7 cellular contexts compared by ENCODE assay signal in the genomic region with DNA sequence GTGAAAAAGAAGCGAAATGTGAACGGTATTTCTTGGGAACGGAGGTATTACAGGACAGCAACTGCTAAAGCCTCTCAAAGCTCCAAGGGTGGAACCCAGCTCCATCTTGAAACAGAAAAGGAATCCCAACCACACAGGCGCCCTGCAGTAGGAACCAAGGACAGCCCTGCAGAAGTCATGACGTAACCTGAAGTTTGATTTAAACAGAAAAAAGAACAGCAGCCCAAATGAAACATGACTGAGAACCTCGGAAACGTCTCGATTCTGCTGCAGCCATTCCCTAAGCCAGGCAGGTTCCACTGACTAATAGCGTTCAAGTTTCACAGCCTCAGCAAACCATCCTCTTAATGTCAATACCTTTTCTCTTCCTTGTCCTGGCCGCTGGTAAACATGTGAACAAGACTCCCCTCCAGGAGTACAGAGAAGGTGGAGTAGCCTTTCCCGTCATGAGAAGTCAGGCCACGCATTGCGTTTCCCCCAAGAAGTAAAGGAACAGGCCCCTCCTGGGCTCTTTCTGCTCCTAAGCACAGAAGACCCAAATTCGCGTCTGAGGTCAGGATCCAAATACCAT. TPM values are rescaled to one million over a fixed set of nuclear protein-coding genes. Genes with fewer than 3 reads are reported as not detected.
A peak's percentile ranks its signal among the peaks of the same experiment; 100 is the strongest.
DNase-seq lines count a peak whose midpoint lies in the region; ATAC-seq lines count a peak whose summit lies in the region.

No MANE protein-coding gene starts in this region.

- DNase-seq in activated naive CD4-positive, alpha-beta T cell treated with anti-CD3 and anti-CD28 coated beads, Interleukin-2, amount 50 U/mL, for 72 hours (ENCODE audit: low spot score in 2 of 2): no peak
- DNase-seq in stimulated activated naive CD8-positive, alpha-beta T cell treated with anti-CD3 and anti-CD28 coated beads, Interleukin-15, amount 100 ng/mL, for 72 hours: no peak
- no peak for DNase-seq in RPMI8226

- H3K4me3 Mint-ChIP-seq in stimulated activated naive CD8-positive, alpha-beta T cell treated with anti-CD3 and anti-CD28 coated beads, Interleukin-15, amount 100 ng/mL, for 72 hours: peak overlapping the region; percentile 59 to 92

- H3K4me1 Mint-ChIP-seq in stimulated activated naive CD8-positive, alpha-beta T cell treated with anti-CD3 and anti-CD28 coated beads, Interleukin-15, amount 100 ng/mL, for 72 hours: peaks cover 78% of the 10 kb centered on the region

- peak overlapping the region; percentile 72 to 93 for H3K27ac Mint-ChIP-seq in activated naive CD4-positive, alpha-beta T cell treated with anti-CD3 and anti-CD28 coated beads, Interleukin-2, amount 50 U/mL, for 72 hours
- peak overlapping the region in 1 of 2 donors; percentile 99 for H3K27ac Mint-ChIP-seq in stimulated activated naive CD8-positive, alpha-beta T cell treated with anti-CD3 and anti-CD28 coated beads, Interleukin-15, amount 100 ng/mL, for 72 hours

- ATAC-seq in HG02763 (IDR thresholded peaks at IDR 0.05; ENCODE audit: unreplicated experiment) (peak; percentile 1), HG03175 (IDR thresholded peaks at IDR 0.05; ENCODE audit: unreplicated experiment) (no peak), GM18517 (IDR thresholded peaks at IDR 0.05; ENCODE audit: unreplicated experiment) (no peak)
- ATAC-seq in activated naive CD4-positive, alpha-beta T cell treated with anti-CD3 and anti-CD28 coated beads, Interleukin-2, amount 50 U/mL, for 72 hours: no peak
- no peak for ATAC-seq in stimulated activated naive CD8-positive, alpha-beta T cell treated with anti-CD3 and anti-CD28 coated beads, Interleukin-15, amount 100 ng/mL, for 72 hours

- no peaks in the 10 kb centered on the region for H3K27me3 Mint-ChIP-seq in stimulated activated naive CD8-positive, alpha-beta T cell treated with anti-CD3 and anti-CD28 coated beads, Interleukin-15, amount 100 ng/mL, for 72 hours

- no peaks in the 10 kb centered on the region for H3K9me3 Mint-ChIP-seq in activated naive CD4-positive, alpha-beta T cell treated with anti-CD3 and anti-CD28 coated beads, Interleukin-2, amount 50 U/mL, for 72 hours
- no peaks in the 10 kb centered on the region for H3K9me3 Mint-ChIP-seq in stimulated activated naive CD8-positive, alpha-beta T cell treated with anti-CD3 and anti-CD28 coated beads, Interleukin-15, amount 100 ng/mL, for 72 hours

- H3K9me3 ChIP-seq in iPS-18c (ENCODE audit: control insufficient read depth, insufficient read depth, low read length): peaks cover 2% of the 10 kb centered on the region

- peaks cover 0 to 7% of the 10 kb centered on the region in 2 donors for H3K36me3 Mint-ChIP-seq in activated naive CD4-positive, alpha-beta T cell treated with anti-CD3 and anti-CD28 coated beads, Interleukin-2, amount 50 U/mL, for 72 hours

- H3K4me3 ChIP-seq in iPS-18c (ENCODE audit: insufficient read depth, low read depth, low read length): peak overlapping the region; percentile 64

RNA-seq across cellular contexts. Expression of a gene that starts 20.1 kb away (rescaled TPM):
- total RNA-seq in activated naive CD4-positive, alpha-beta T cell treated with anti-CD3 and anti-CD28 coated beads, Interleukin-2, amount 50 U/mL, for 72 hours: 10 to 100 TPM; 15.9 to 18.6 TPM
